15 cellular contexts compared by ENCODE assay signal in genomic region chr19:30017172-30017571, GRCh38.
DNase-seq lines count a peak whose midpoint lies in the region; ATAC-seq lines count a peak whose summit lies in the region.
"Had no signal": no experiment of that assay in that cellular context is flagged by ENCODE, and none has a peak within 500 bp of the region (broad histone marks: within the 10 kb centered on the region; RNA-seq: fewer than 3 reads in every experiment).

No MANE protein-coding gene starts in this region.

- peaks cover 8% of the 10 kb centered on the region for H3K4me1 Mint-ChIP-seq in activated CD4-positive, alpha-beta T cell treated with anti-CD3 and anti-CD28 coated beads for 36 hours
- H3K4me1 Mint-ChIP-seq in stimulated activated memory B cell treated with anti-CD40 and anti-IgM and Interleukin-4, amounts not matched to agents 10 μg/mL and 1 μg/mL and 100 μg/mL, for 72 hours = peaks cover 20% of the 10 kb centered on the region
- H3K4me1 Mint-ChIP-seq: CD14-positive monocyte had no signal

- H3K27me3 Mint-ChIP-seq in activated CD4-positive, alpha-beta T cell treated with anti-CD3 and anti-CD28 coated beads for 36 hours = no peaks in the 10 kb centered on the region
- H3K27me3 Mint-ChIP-seq in stimulated activated memory B cell treated with anti-CD40 and anti-IgM and Interleukin-4, amounts not matched to agents 10 μg/mL and 1 μg/mL and 100 μg/mL, for 72 hours = no peaks in the 10 kb centered on the region

- peaks cover 35% of the 10 kb centered on the region for H3K36me3 Mint-ChIP-seq in activated CD4-positive, alpha-beta T cell treated with anti-CD3 and anti-CD28 coated beads for 36 hours (ENCODE audit: low read depth)
- H3K36me3 Mint-ChIP-seq in stimulated activated memory B cell treated with anti-CD40 and anti-IgM and Interleukin-4, amounts not matched to agents 10 μg/mL and 1 μg/mL and 100 μg/mL, for 72 hours = peaks cover 24% of the 10 kb centered on the region

- POLR2A ChIA-PET in activated CD4-positive, alpha-beta T cell treated with anti-CD3 and anti-CD28 coated beads for 36 hours (lab: Charles Lee) = no interaction called here

- H3K27ac Mint-ChIP-seq in activated CD4-positive, alpha-beta T cell treated with anti-CD3 and anti-CD28 coated beads for 36 hours = no peak overlapping the region
- H3K27ac Mint-ChIP-seq in stimulated activated memory B cell treated with anti-CD40 and anti-IgM and Interleukin-4, amounts not matched to agents 10 μg/mL and 1 μg/mL and 100 μg/mL, for 72 hours = no peak overlapping the region
- H3K27ac Mint-ChIP-seq: CD14-positive monocyte had no signal

- DNase-seq in activated CD4-positive, alpha-beta T cell treated with anti-CD3 and anti-CD28 coated beads for 36 hours = no peak
- DNase-seq in activated CD4-positive, alpha-beta T cell treated with anti-CD3 and anti-CD28 coated beads, Interleukin-2, amount 50 U/mL, for 48 hours = no peak
- DNase-seq in sciatic nerve (ENCODE audit: low spot score) (no peak), cortex of kidney (lab: John Stamatoyannopoulos, UW) (no peak)
- no peak for DNase-seq in NK-92 treated with Interleukin-12 subunit alpha and Interleukin-12 subunit beta, amount 100 ng/mL, for 24 hours (lab: John Stamatoyannopoulos, UW)
- DNase-seq: activated T-cell treated with anti-CD3 and anti-CD28 coated beads, Interleukin-2, amount 50 U/mL, for 48 hours; mammary epithelial cell; NCI-H1694 treated with DMSO at 0.1 percent for 48 hours; NCI-H510A treated with DMSO at 0.1 percent for 48 hours; OCI-M1 had no signal

- no peaks in the 10 kb centered on the region for H3K9me3 Mint-ChIP-seq in activated CD4-positive, alpha-beta T cell treated with anti-CD3 and anti-CD28 coated beads for 36 hours (ENCODE audit: low read depth)
- H3K9me3 Mint-ChIP-seq in stimulated activated memory B cell treated with anti-CD40 and anti-IgM and Interleukin-4, amounts not matched to agents 10 μg/mL and 1 μg/mL and 100 μg/mL, for 72 hours = no peaks in the 10 kb centered on the region

- ATAC-seq in activated CD4-positive, alpha-beta T cell treated with anti-CD3 and anti-CD28 coated beads for 36 hours = peak; percentile 42
- peak; percentile 92 for ATAC-seq in HG02610 (IDR thresholded peaks at IDR 0.05; ENCODE audit: unreplicated experiment)
- ATAC-seq in HG03442 (IDR thresholded peaks at IDR 0.05; ENCODE audit: unreplicated experiment) = peak; percentile 86
- peak; percentile 88 for ATAC-seq in stimulated activated memory B cell treated with anti-CD40 and anti-IgM and Interleukin-4, amounts not matched to agents 10 μg/mL and 1 μg/mL and 100 μg/mL, for 72 hours
- ATAC-seq in sciatic nerve = no peak
- ATAC-seq: gastroesophageal sphincter had no signal

- H3K4me3 Mint-ChIP-seq in activated CD4-positive, alpha-beta T cell treated with anti-CD3 and anti-CD28 coated beads for 36 hours = no peak overlapping the region
- no peak overlapping the region for H3K4me3 Mint-ChIP-seq in stimulated activated memory B cell treated with anti-CD40 and anti-IgM and Interleukin-4, amounts not matched to agents 10 μg/mL and 1 μg/mL and 100 μg/mL, for 72 hours
- H3K4me3 Mint-ChIP-seq: CD14-positive monocyte had no signal

- CTCF ChIA-PET in activated CD4-positive, alpha-beta T cell treated with anti-CD3 and anti-CD28 coated beads for 36 hours (lab: Charles Lee) = interaction anchor here (0.6 kb wide), 1 partner anchor 43 kb away, joined by 3 read pairs; no protein-coding TSS in a partner anchor

- intact Hi-C loops in activated CD4-positive, alpha-beta T cell treated with anti-CD3 and anti-CD28 coated beads for 36 hours (cut with DNase I, micrococcal nuclease) = no loop called here
- intact Hi-C loops in sciatic nerve (cut with DNase I) = no loop called here
